Comparison of ENCODE assay signal across 21 cellular contexts in the genomic region with DNA sequence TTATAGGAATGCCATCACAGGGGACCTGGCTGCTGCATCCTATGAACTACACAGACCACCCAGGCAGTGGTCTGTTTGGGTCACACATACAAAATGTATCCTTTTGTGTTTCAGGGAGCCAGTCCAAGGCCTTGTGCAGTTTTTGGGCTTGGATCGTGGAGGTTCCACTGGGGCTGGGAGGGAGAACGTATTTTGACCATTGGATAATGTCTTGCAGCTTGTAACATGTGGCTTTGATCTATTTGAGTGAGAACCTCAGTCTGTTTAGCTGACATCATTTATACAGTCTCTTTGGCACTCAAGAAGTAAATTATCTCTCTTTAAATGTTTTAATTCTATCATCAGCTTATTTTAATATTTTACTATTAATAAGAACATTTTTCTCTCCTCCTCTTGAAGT.
"Had no signal": no experiment of that assay in that cellular context is flagged by ENCODE, and none has a peak within 500 bp of the region (broad histone marks: within the 10 kb centered on the region; RNA-seq: fewer than 3 reads in every experiment).

No MANE protein-coding gene starts in this region.

- H3K9me3 ChIP-seq: colonic mucosa, esophagus squamous epithelium, gastrocnemius medialis, left lung, lower lobe of right lung, mucosa of descending colon had no signal

- H3K27ac ChIP-seq: colonic mucosa, epithelial cell of prostate, esophagus squamous epithelium, gastrocnemius medialis, heart right ventricle, left lung, lower lobe of right lung had no signal

- DNase-seq: cerebellar nuclear complex; colonic mucosa; cortex of kidney; effector CD8-positive, alpha-beta T cell; effector memory CD8-positive, alpha-beta T cell; endodermal cell; erythroblast; esophagus squamous epithelium; foreskin melanocyte; gastrocnemius medialis; glutamatergic neuron; head of caudate nucleus; heart right ventricle; hippocampal formation; left cardiac atrium; left lung; lower lobe of right lung; mesenchymal stem cell; mucosa of descending colon had no signal

- H3K4me3 ChIP-seq: colonic mucosa, esophagus squamous epithelium, gastrocnemius medialis, heart right ventricle, left lung, lower lobe of right lung, mucosa of descending colon had no signal

- H3K4me1 ChIP-seq: colonic mucosa, esophagus squamous epithelium, gastrocnemius medialis, heart right ventricle, left lung, lower lobe of right lung had no signal

- H3K36me3 ChIP-seq: colonic mucosa, esophagus squamous epithelium, gastrocnemius medialis, heart right ventricle, left lung, lower lobe of right lung had no signal

- H3K27me3 ChIP-seq: colonic mucosa, esophagus squamous epithelium, gastrocnemius medialis, heart right ventricle, left lung had no signal

- ATAC-seq: effector memory CD8-positive, alpha-beta T cell; esophagus mucosa; gastrocnemius medialis; left lung; lower lobe of right lung; mucosa of descending colon had no signal
